Comparison of ENCODE assay signal across 8 cellular contexts in genomic region chr2:215982465-215982875, GRCh38. TPM values are rescaled to one million over a fixed set of nuclear protein-coding genes. Genes with fewer than 3 reads are reported as not detected.
A peak's percentile ranks its signal among the peaks of the same experiment; 100 is the strongest.
DNase-seq lines count a peak whose midpoint lies in the region; ATAC-seq and TF ChIP-seq lines count a peak whose summit lies in the region.

No MANE protein-coding gene starts in this region.

- H2BK5ac ChIP-seq in mesenchymal stem cell (ENCODE audit: low read depth, low read length, poor library complexity, severe bottlenecking): no peak overlapping the region

- intact Hi-C loops in body of pancreas (cut with DNase I) (no loop called here), posterior cingulate gyrus (cut with DNase I) (no loop called here)

- H3K79me1 ChIP-seq in mesenchymal stem cell (replicated peaks; ENCODE audit: low read length, poor library complexity, severe bottlenecking): no peaks in the 10 kb centered on the region

- no peak overlapping the region for H4K8ac ChIP-seq in mesenchymal stem cell (ENCODE audit: low read length)

- H2BK12ac ChIP-seq in mesenchymal stem cell (ENCODE audit: low read length in 2 of 2): no peak overlapping the region

- no peak overlapping the region for H3K14ac ChIP-seq in mesenchymal stem cell (ENCODE audit: low read length in 2 of 2)

- H2BK120ac ChIP-seq in mesenchymal stem cell (ENCODE audit: low read depth, low read length): no peak overlapping the region

- H3K27me3 ChIP-seq in body of pancreas: no peaks in the 10 kb centered on the region
- H3K27me3 ChIP-seq in mesenchymal stem cell (ENCODE audit: control insufficient read depth in 1 of 2, insufficient read depth in 1 of 2, low read length in 2 of 2): no peaks in the 10 kb centered on the region

- no peak overlapping the region for H3K4ac ChIP-seq in mesenchymal stem cell (ENCODE audit: low read depth in 1 of 2, low read length in 2 of 2)

- 43 to 44% methylated on average over 6 of the region's 6 CpGs for WGBS in body of pancreas, 2 donors
- WGBS in mesenchymal stem cell: 86% methylated on average over 5 of the region's 6 CpGs

- no peak overlapping the region for H2BK15ac ChIP-seq in mesenchymal stem cell (ENCODE audit: low read depth, poor library complexity, severe bottlenecking)

- ATAC-seq in GM19023 (IDR thresholded peaks at IDR 0.05; ENCODE audit: unreplicated experiment) (peak; percentile 71), HG03354 (IDR thresholded peaks at IDR 0.05; ENCODE audit: poor library complexity, severe bottlenecking, unreplicated experiment) (peak; percentile 44), body of pancreas (peak; percentile 50)

- no peak for TF ChIP-seq CTCF in body of pancreas (IDR thresholded peaks at IDR 0.05)

- H2AK5ac ChIP-seq in mesenchymal stem cell (ENCODE audit: low read length, severe bottlenecking): no peak overlapping the region

- no peak overlapping the region for H3K23ac ChIP-seq in mesenchymal stem cell (ENCODE audit: low read length in 2 of 2)

- H3K9ac ChIP-seq in mesenchymal stem cell (ENCODE audit: low read length): no peak overlapping the region

- H3K36me3 ChIP-seq in body of pancreas (replicated peaks in 1 of 2; ENCODE audit: insufficient read depth in 1 of 2, low read depth in 2 of 2): no peaks in the 10 kb centered on the region
- no peaks in the 10 kb centered on the region for H3K36me3 ChIP-seq in mesenchymal stem cell (ENCODE audit: control insufficient read depth in 1 of 2, insufficient read depth in 2 of 2, low read depth in 1 of 2, low read length in 2 of 2)

- no peak overlapping the region for H2AFZ ChIP-seq in mesenchymal stem cell (ENCODE audit: low read depth, low read length)

- H3K9me3 ChIP-seq in body of pancreas: no peaks in the 10 kb centered on the region
- no peaks in the 10 kb centered on the region for H3K9me3 ChIP-seq in mesenchymal stem cell (ENCODE audit: control insufficient read depth, low read length)

- H3K4me1 ChIP-seq in body of pancreas (peaks cover 4% of the 10 kb centered on the region), mesenchymal stem cell (ENCODE audit: control insufficient read depth, insufficient read depth, low read depth, low read length) (no peaks in the 10 kb centered on the region)

- H3K4me2 ChIP-seq in mesenchymal stem cell (ENCODE audit: low read length, poor library complexity, severe bottlenecking): no peak overlapping the region

- H3K27ac ChIP-seq in body of pancreas: peak overlapping the region in 1 of 4 donors; percentile 28
- no peak overlapping the region for H3K27ac ChIP-seq in mesenchymal stem cell (ENCODE audit: low read length, poor library complexity, severe bottlenecking)

- H4K91ac ChIP-seq in mesenchymal stem cell (ENCODE audit: low read length): no peak overlapping the region

- H3K18ac ChIP-seq in mesenchymal stem cell (ENCODE audit: low read depth in 1 of 2, low read length in 2 of 2): no peak overlapping the region

- no peak overlapping the region for H3K4me3 ChIP-seq in body of pancreas
- H3K4me3 ChIP-seq in mesenchymal stem cell (ENCODE audit: insufficient read depth in 1 of 2, low read depth in 1 of 2, low read length in 2 of 2): no peak overlapping the region

- no peak for TF ChIP-seq POLR2A in body of pancreas (IDR thresholded peaks at IDR 0.05)

- DNase-seq in A172 (ENCODE audit: low spot score) (peak; percentile 64), body of pancreas (peak in 3 of 4 donors; percentile 9 to 59 (median 35)), stromal cell of bone marrow (ENCODE audit: low read depth) (peak; percentile 56), iPS-NIHi11 (ENCODE audit: low spot score) (no peak), posterior cingulate gyrus (no peak), mesenchymal stem cell (no peak)

RNA-seq across cellular contexts. Expression of gene MREG, which starts 30.9 kb away (rescaled TPM):
- 8.9 and 14.1 TPM in 2 replicates for total RNA-seq in A172 (2014; rRNA removed; shearing (Covaris generic))
- 1 to 10 TPM; 3.6 TPM for total RNA-seq in body of pancreas
- 1.2 TPM for polyA plus RNA-seq in mesenchymal stem cell (2013, experiment 1 of 2)
- 1.3 TPM for polyA plus RNA-seq in mesenchymal stem cell (2013, experiment 2 of 2)

Comparison
In these comparisons a context has a peak if more than half of its experiments do, and no peak if none do; other contexts are left out.
1. DNase-seq: peak in A172 (single experiment), body of pancreas (3 of 4) and stromal cell of bone marrow (single experiment); none in iPS-NIHi11 (single experiment), posterior cingulate gyrus (0 of 10) and mesenchymal stem cell (single experiment).
2. Peak in every context shown above with its lines, with median percentiles within 50 percentile points of each other: ATAC-seq.